In genomic region chr7:30861612-30862011, GRCh38 we compare ENCODE assay signal across 24 cellular contexts. TPM values are rescaled to one million over a fixed set of nuclear protein-coding genes. Genes with fewer than 3 reads are reported as not detected.
DNase-seq lines count a peak whose midpoint lies in the region; ATAC-seq and TF ChIP-seq lines count a peak whose summit lies in the region.
"Had no signal": no experiment of that assay in that cellular context is flagged by ENCODE, and none has a peak within 500 bp of the region (broad histone marks: within the 10 kb centered on the region; RNA-seq: fewer than 3 reads in every experiment).

No MANE protein-coding gene starts in this region.

- no peak overlapping the region for H3K4me2 ChIP-seq in osteoblast (ENCODE audit: insufficient read depth, low read length)
- H3K4me2 ChIP-seq: A549, GM23338 had no signal

- H3K27me3 ChIP-seq in osteoblast (ENCODE audit: insufficient read depth, low read length) (no peaks in the 10 kb centered on the region), tibial artery (no peaks in the 10 kb centered on the region), prostate gland (replicated peaks; ENCODE audit: insufficient read depth) (no peaks in the 10 kb centered on the region)
- H3K27me3 ChIP-seq: BE2C had no signal

- no peak for TF ChIP-seq CTCF in osteoblast (IDR thresholded peaks at IDR 0.05; ENCODE audit: extremely low read depth, low read depth, low read length)
- no peak for TF ChIP-seq CTCF in tibial artery (IDR thresholded peaks at IDR 0.05)
- TF ChIP-seq CTCF in prostate gland (IDR thresholded peaks at IDR 0.05), result no peak

- no peaks in the 10 kb centered on the region for H3K9me3 Mint-ChIP-seq in activated naive CD8-positive, alpha-beta T cell treated with anti-CD3 and anti-CD28 coated beads, Interleukin-2, amount 50 U/mL, for 24 hours
- no peaks in the 10 kb centered on the region for H3K9me3 Mint-ChIP-seq in activated naive CD8-positive, alpha-beta T cell treated with anti-CD3 and anti-CD28 coated beads for 36 hours
- H3K9me3 Mint-ChIP-seq in activated T-cell treated with anti-CD3 and anti-CD28 coated beads, Interleukin-2, amount 50 U/mL, for 24 hours, result no peaks in the 10 kb centered on the region
- H3K9me3 Mint-ChIP-seq: CD4-positive, CD25-positive, alpha-beta regulatory T cell; CD8-positive, alpha-beta T cell; GM23338; H9 had no signal

- no peak for TF ChIP-seq POLR2A in prostate gland (IDR thresholded peaks at IDR 0.05)

- no peak overlapping the region for H3K4me3 Mint-ChIP-seq in activated naive CD8-positive, alpha-beta T cell treated with anti-CD3 and anti-CD28 coated beads, Interleukin-2, amount 50 U/mL, for 24 hours
- no peak overlapping the region for H3K4me3 Mint-ChIP-seq in activated naive CD8-positive, alpha-beta T cell treated with anti-CD3 and anti-CD28 coated beads for 36 hours
- no peak overlapping the region for H3K4me3 Mint-ChIP-seq in activated T-cell treated with anti-CD3 and anti-CD28 coated beads, Interleukin-2, amount 50 U/mL, for 24 hours
- H3K4me3 Mint-ChIP-seq: CD4-positive, CD25-positive, alpha-beta regulatory T cell; CD8-positive, alpha-beta T cell; GM23338; H9 had no signal

- no peak overlapping the region for H3K4me3 ChIP-seq in osteoblast (ENCODE audit: insufficient read depth, low read length)
- H3K4me3 ChIP-seq in tibial artery, result no peak overlapping the region
- H3K4me3 ChIP-seq in prostate gland, result no peak overlapping the region
- H3K4me3 ChIP-seq: A549, GM12878, GM23338 had no signal

- H2AFZ ChIP-seq in osteoblast (ENCODE audit: low read length), result no peak overlapping the region
- H2AFZ ChIP-seq: GM23338 had no signal

- no peaks in the 10 kb centered on the region for H3K27me3 Mint-ChIP-seq in activated naive CD8-positive, alpha-beta T cell treated with anti-CD3 and anti-CD28 coated beads, Interleukin-2, amount 50 U/mL, for 24 hours
- H3K27me3 Mint-ChIP-seq in activated naive CD8-positive, alpha-beta T cell treated with anti-CD3 and anti-CD28 coated beads for 36 hours, result no peaks in the 10 kb centered on the region
- H3K27me3 Mint-ChIP-seq in activated T-cell treated with anti-CD3 and anti-CD28 coated beads, Interleukin-2, amount 50 U/mL, for 24 hours, result no peaks in the 10 kb centered on the region
- H3K27me3 Mint-ChIP-seq: CD4-positive, CD25-positive, alpha-beta regulatory T cell had no signal

- no peak overlapping the region for H3K27ac Mint-ChIP-seq in activated naive CD8-positive, alpha-beta T cell treated with anti-CD3 and anti-CD28 coated beads, Interleukin-2, amount 50 U/mL, for 24 hours
- no peak overlapping the region for H3K27ac Mint-ChIP-seq in activated naive CD8-positive, alpha-beta T cell treated with anti-CD3 and anti-CD28 coated beads for 36 hours
- no peak overlapping the region for H3K27ac Mint-ChIP-seq in activated T-cell treated with anti-CD3 and anti-CD28 coated beads, Interleukin-2, amount 50 U/mL, for 24 hours
- H3K27ac Mint-ChIP-seq: CD8-positive, alpha-beta T cell; GM23338; H9 had no signal

- H3K36me3 Mint-ChIP-seq in activated naive CD8-positive, alpha-beta T cell treated with anti-CD3 and anti-CD28 coated beads, Interleukin-2, amount 50 U/mL, for 24 hours (ENCODE audit: low read depth), result no peaks in the 10 kb centered on the region
- H3K36me3 Mint-ChIP-seq in activated naive CD8-positive, alpha-beta T cell treated with anti-CD3 and anti-CD28 coated beads for 36 hours, result no peaks in the 10 kb centered on the region
- no peaks in the 10 kb centered on the region for H3K36me3 Mint-ChIP-seq in activated T-cell treated with anti-CD3 and anti-CD28 coated beads, Interleukin-2, amount 50 U/mL, for 24 hours (ENCODE audit: low read depth)
- H3K36me3 Mint-ChIP-seq: CD4-positive, CD25-positive, alpha-beta regulatory T cell; CD8-positive, alpha-beta T cell had no signal

- H4K20me1 ChIP-seq in osteoblast (ENCODE audit: insufficient read depth, low read length), result no peaks in the 10 kb centered on the region

- H3K9me3 ChIP-seq in osteoblast (ENCODE audit: low read depth, low read length), result no peaks in the 10 kb centered on the region
- no peaks in the 10 kb centered on the region for H3K9me3 ChIP-seq in tibial artery
- H3K9me3 ChIP-seq in prostate gland, result no peaks in the 10 kb centered on the region
- H3K9me3 ChIP-seq: A549, BE2C, Caco-2 had no signal

- ATAC-seq in activated naive CD8-positive, alpha-beta T cell treated with anti-CD3 and anti-CD28 coated beads, Interleukin-2, amount 50 U/mL, for 24 hours, result peak; percentile 2
- ATAC-seq: A549; CD8-positive, alpha-beta T cell; GM12878; GM23338; HCT116 had no signal

- H3K4me1 ChIP-seq in osteoblast (ENCODE audit: insufficient read depth, low read length), result peaks cover 4% of the 10 kb centered on the region
- H3K4me1 ChIP-seq in tibial artery, result peaks cover 0 to 38% (median 26%) of the 10 kb centered on the region in 4 donors
- H3K4me1 ChIP-seq in prostate gland (replicated peaks), result no peaks in the 10 kb centered on the region
- H3K4me1 ChIP-seq: A549, BE2C had no signal

- 90% methylated on average over 7 of the region's 7 CpGs for WGBS in prostate gland

- H3K36me3 ChIP-seq in osteoblast (ENCODE audit: insufficient read depth, low read length) (no peaks in the 10 kb centered on the region), tibial artery (peaks cover 0 to 10% (median 5%) of the 10 kb centered on the region in 3 donors), prostate gland (peaks cover 0 to 4% of the 10 kb centered on the region in 2 donors)
- H3K36me3 ChIP-seq: BE2C had no signal

- H3K4me1 Mint-ChIP-seq in activated naive CD8-positive, alpha-beta T cell treated with anti-CD3 and anti-CD28 coated beads, Interleukin-2, amount 50 U/mL, for 24 hours, result no peaks in the 10 kb centered on the region
- no peaks in the 10 kb centered on the region for H3K4me1 Mint-ChIP-seq in activated naive CD8-positive, alpha-beta T cell treated with anti-CD3 and anti-CD28 coated beads for 36 hours
- H3K4me1 Mint-ChIP-seq in activated T-cell treated with anti-CD3 and anti-CD28 coated beads, Interleukin-2, amount 50 U/mL, for 24 hours (ENCODE audit: low read depth), result no peaks in the 10 kb centered on the region
- H3K4me1 Mint-ChIP-seq: CD4-positive, CD25-positive, alpha-beta regulatory T cell; GM23338; H9 had no signal

- intact Hi-C loops in tibial artery (cut with DNase I; ENCODE audit: low total_unique reads) (no loop called here), prostate gland (cut with DNase I) (no loop called here)

- no peak for DNase-seq in activated naive CD8-positive, alpha-beta T cell treated with anti-CD3 and anti-CD28 coated beads, Interleukin-2, amount 50 U/mL, for 24 hours
- DNase-seq in activated naive CD8-positive, alpha-beta T cell treated with anti-CD3 and anti-CD28 coated beads for 36 hours, result no peak
- DNase-seq in cerebellar cortex (ENCODE audit: low spot score) (peak; percentile 18), osteoblast (ENCODE audit: insufficient read length, low spot score, missing footprints) (peak; percentile 82), tibial artery (no peak), prostate gland (ENCODE audit: low spot score) (no peak), 8988T (no peak)
- no peak for DNase-seq in activated T-cell treated with anti-CD3 and anti-CD28 coated beads, Interleukin-2, amount 50 U/mL, for 24 hours
- DNase-seq: ACHN; AML-193; BE2C; Caco-2; CD4-positive, CD25-positive, alpha-beta regulatory T cell; CD8-positive, alpha-beta T cell; DMS153; DND-41; GDM1; H9 had no signal

- no peaks in the 10 kb centered on the region for H3K79me2 ChIP-seq in osteoblast (ENCODE audit: insufficient read depth, low read length)

- H3K27ac ChIP-seq in osteoblast (ENCODE audit: low read depth, low read length) (no peak overlapping the region), tibial artery (peak overlapping the region; percentile 56 to 72), prostate gland (no peak overlapping the region)
- H3K27ac ChIP-seq: 22Rv1, A549, C4-2B had no signal

RNA-seq across cellular contexts. Expression of gene AQP1, which starts 50.0 kb away (rescaled TPM):
- total RNA-seq in activated naive CD8-positive, alpha-beta T cell treated with anti-CD3 and anti-CD28 coated beads for 36 hours, result under 1 TPM; 0.10 TPM
- 0.59 and 0.72 TPM in 2 replicates for total RNA-seq in osteoblast
- 100 to 1,000 TPM in 1 of 2 donors, 10 to 100 TPM in 1; 89.4 to 117 TPM for total RNA-seq in prostate gland

Comparison
In these comparisons a context has a peak if more than half of its experiments do, and no peak if none do; other contexts are left out.
1. DNase-seq: peak in cerebellar cortex (single experiment) and osteoblast (single experiment); none in activated naive CD8-positive, alpha-beta T cell treated with anti-CD3 and anti-CD28 coated beads, Interleukin-2, amount 50 U/mL, for 24 hours (single experiment), activated naive CD8-positive, alpha-beta T cell treated with anti-CD3 and anti-CD28 coated beads for 36 hours (single experiment), tibial artery (0 of 2), prostate gland (single experiment), 8988T (single experiment) and activated T-cell treated with anti-CD3 and anti-CD28 coated beads, Interleukin-2, amount 50 U/mL, for 24 hours (single experiment).
2. H3K27ac ChIP-seq: peak in tibial artery (2 of 2); none in osteoblast (single experiment) and prostate gland (0 of 2).
3. RNA of gene AQP1, which starts 50.0 kb away (total RNA-seq): 89.4 to 117 TPM in prostate gland; 0.59 to 0.72 TPM in osteoblast and 0.10 TPM in activated naive CD8-positive, alpha-beta T cell treated with anti-CD3 and anti-CD28 coated beads for 36 hours; every median in the first group is over 10 times any median in the second.